ENCODE assay signal across 16 cellular contexts in the genomic region with DNA sequence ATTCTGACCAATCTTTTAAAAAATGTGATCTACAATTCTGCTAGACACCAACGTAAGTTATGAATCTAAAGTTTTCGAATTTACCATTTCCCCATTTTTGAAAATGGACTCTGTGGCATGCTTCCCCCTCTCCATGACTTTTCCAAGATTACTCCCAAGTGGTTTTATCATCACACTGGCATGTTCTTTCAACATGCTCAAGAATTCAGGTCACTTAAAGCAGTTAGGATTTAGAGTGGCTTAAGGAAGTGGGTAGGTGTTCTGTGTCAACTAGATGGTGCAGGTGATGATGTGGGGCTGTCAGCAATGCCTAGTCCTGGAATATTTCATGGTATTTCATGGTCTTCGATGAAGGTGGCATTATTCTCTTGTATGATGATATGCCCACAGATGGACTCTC.
"Had no signal": no experiment of that assay in that cellular context is flagged by ENCODE, and none has a peak within 500 bp of the region (broad histone marks: within the 10 kb centered on the region; RNA-seq: fewer than 3 reads in every experiment).

No MANE protein-coding gene starts in this region.

- H3K9me3 ChIP-seq: left ventricle myocardium inferior, right lobe of liver, upper lobe of left lung had no signal

- H3K4me2 ChIP-seq: smooth muscle cell had no signal

- DNase-seq: activated B cell treated with CpG ODN at 0.5 μM for 24 hours; activated CD4-positive, alpha-beta T cell treated with anti-CD3 and anti-CD28 coated beads for 48 hours; activated CD8-positive, alpha-beta T cell treated with anti-CD3 and anti-CD28 coated beads, Interleukin-2, amount 10 ng/mL, durations not matched to agents 7 days and 5 days; activated naive CD4-positive, alpha-beta T cell; aorta; cerebellar nuclear complex; effector memory CD4-positive, alpha-beta T cell; head of caudate nucleus; left ventricle myocardium inferior; mesenchymal stem cell; right lobe of liver; stimulated activated CD4-positive, alpha-beta T cell treated with anti-CD3 and anti-CD28 coated beads, Interleukin-4, amount 100 ng/mL, for 4 hours had no signal

- H3K27ac ChIP-seq: left ventricle myocardium inferior had no signal

- H3K27me3 ChIP-seq: right lobe of liver, upper lobe of left lung had no signal

- H3K4me3 ChIP-seq: left ventricle myocardium inferior had no signal

- FAIRE-seq: frontal cortex, islet of Langerhans had no signal

- H3K36me3 ChIP-seq: left ventricle myocardium inferior, right lobe of liver, upper lobe of left lung had no signal
